Comparison of ENCODE assay signal across 8 cellular contexts in the genomic region with DNA sequence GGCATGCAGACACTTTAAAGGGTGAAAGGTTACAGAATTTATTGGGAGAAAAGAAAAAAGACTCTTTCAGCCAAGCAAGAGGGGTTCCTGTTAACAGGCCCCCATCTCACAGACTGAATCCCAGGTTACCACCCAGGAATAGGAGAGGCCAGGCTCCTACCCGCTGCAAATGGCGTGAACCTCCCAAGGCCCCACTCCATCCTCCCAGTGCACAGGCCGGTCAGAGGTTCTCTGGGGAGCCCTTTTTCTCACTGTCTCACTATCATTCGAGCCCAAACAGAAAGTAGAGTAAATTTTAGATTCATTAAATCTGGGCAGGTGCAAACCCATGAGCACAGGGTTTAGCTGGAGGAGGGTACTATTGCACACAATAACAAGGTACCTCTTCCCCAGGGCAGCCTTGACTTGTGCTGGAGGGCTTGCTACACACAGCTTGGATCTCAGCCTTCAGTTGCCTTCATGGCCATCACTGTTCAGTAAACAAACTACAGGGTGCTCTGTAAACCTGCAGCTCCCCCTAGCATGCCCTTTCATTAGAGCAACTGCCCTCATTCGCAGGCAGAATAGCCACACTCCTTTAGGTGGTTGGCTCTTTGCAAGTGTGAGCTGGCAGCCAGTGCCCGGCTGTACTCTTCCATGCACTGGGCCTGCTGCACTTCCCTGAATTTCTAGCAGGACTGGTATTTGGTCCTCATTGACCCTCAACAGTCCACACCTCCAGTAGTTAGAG.
A peak's percentile ranks its signal among the peaks of the same experiment; 100 is the strongest.
DNase-seq lines count a peak whose midpoint lies in the region; ATAC-seq and TF ChIP-seq lines count a peak whose summit lies in the region.

No MANE protein-coding gene starts in this region.

- H3K4me1 Mint-ChIP-seq in memory B cell: peaks cover 19% of the 10 kb centered on the region

- TF ChIP-seq CTCF in choroid plexus epithelial cell (conservative IDR thresholded peaks at IDR 0.05; ENCODE audit: low read depth, low read length): peak; percentile 75

- no peak overlapping the region for H3K27ac Mint-ChIP-seq in memory B cell

- H3K27me3 Mint-ChIP-seq in memory B cell: no peaks in the 10 kb centered on the region

- DNase-seq in COR-L47 (lab: John Stamatoyannopoulos, UW): peak; percentile 66
- DNase-seq in NCI-H82 treated with DMSO at 0.1 percent for 48 hours (lab: John Stamatoyannopoulos, UW; ENCODE audit: unreplicated experiment): peak; percentile 62
- DNase-seq in choroid plexus epithelial cell (ENCODE audit: low read depth): peak; percentile 76
- DNase-seq in memory B cell (ENCODE audit: low spot score in 2 of 2): peak in 1 of 2 donors; percentile 27
- no peak for DNase-seq in activated CD4-positive, alpha-beta T cell treated with anti-CD3 and anti-CD28 coated beads for 4 hours
- no peak for DNase-seq in NCI-H128 (lab: John Stamatoyannopoulos, UW; ENCODE audit: unreplicated experiment)

- ATAC-seq in GM19043 (IDR thresholded peaks at IDR 0.05; ENCODE audit: low read depth, unreplicated experiment): peak; percentile 47
- peak; percentile 65 for ATAC-seq in HG03175 (IDR thresholded peaks at IDR 0.05; ENCODE audit: unreplicated experiment)
- peak; percentile 57 for ATAC-seq in memory B cell (ENCODE audit: low read depth)

- no peaks in the 10 kb centered on the region for H3K36me3 Mint-ChIP-seq in memory B cell

- no peaks in the 10 kb centered on the region for H3K9me3 Mint-ChIP-seq in memory B cell

- H3K4me3 ChIP-seq in choroid plexus epithelial cell (ENCODE audit: low read depth, low read length): no peak overlapping the region

- H3K4me3 Mint-ChIP-seq in memory B cell: no peak overlapping the region

Comparison
In these comparisons a context has a peak if more than half of its experiments do, and no peak if none do; other contexts are left out.
1. DNase-seq: peak in COR-L47 (single experiment), NCI-H82 treated with DMSO at 0.1 percent for 48 hours (single experiment) and choroid plexus epithelial cell (single experiment); none in activated CD4-positive, alpha-beta T cell treated with anti-CD3 and anti-CD28 coated beads for 4 hours (0 of 2) and NCI-H128 (single experiment).
2. Peak in every context shown above with its lines, with median percentiles within 50 percentile points of each other: ATAC-seq.